ENCODE assay signal across 13 cellular contexts in genomic region chr5:34709861-34710673, GRCh38. TPM values are rescaled to one million over a fixed set of nuclear protein-coding genes. Genes with fewer than 3 reads are reported as not detected.
A peak's percentile ranks its signal among the peaks of the same experiment; 100 is the strongest.
DNase-seq lines count a peak whose midpoint lies in the region; ATAC-seq and TF ChIP-seq lines count a peak whose summit lies in the region.
"Had no signal": no experiment of that assay in that cellular context is flagged by ENCODE, and none has a peak within 500 bp of the region (broad histone marks: within the 10 kb centered on the region; RNA-seq: fewer than 3 reads in every experiment).

No MANE protein-coding gene starts in this region.

- no peaks in the 10 kb centered on the region for H4K20me1 ChIP-seq in osteoblast (ENCODE audit: insufficient read depth, low read length)

- no peak overlapping the region for H3K27ac Mint-ChIP-seq in endodermal cell
- H3K27ac Mint-ChIP-seq: activated CD4-positive, alpha-beta T cell treated with anti-CD3 and anti-CD28 coated beads for 36 hours; activated naive CD4-positive, alpha-beta T cell treated with anti-CD3 and anti-CD28 coated beads, Interleukin-2, amount 50 U/mL, for 24 hours had no signal

- ATAC-seq in RWPE2 (ENCODE audit: low read depth), result peak; percentile 54; the same call in 2 of the 3 replicates
- no peak for ATAC-seq in HG03159 (IDR thresholded peaks at IDR 0.05; ENCODE audit: unreplicated experiment)
- ATAC-seq: activated CD4-positive, alpha-beta T cell treated with anti-CD3 and anti-CD28 coated beads for 36 hours had no signal

- H3K27me3 ChIP-seq in RWPE2 (ENCODE audit: insufficient read depth, poor library complexity, severe bottlenecking) (no peaks in the 10 kb centered on the region), osteoblast (ENCODE audit: insufficient read depth, low read length) (no peaks in the 10 kb centered on the region), endodermal cell (ENCODE audit: control insufficient read depth, insufficient read depth, low read length, poor library complexity, severe bottlenecking) (no peaks in the 10 kb centered on the region)
- H3K27me3 ChIP-seq: BE2C had no signal

- peak; percentile 44 for DNase-seq in AG08396 (ENCODE audit: low spot score)
- no peak for DNase-seq in RWPE2 (ENCODE audit: low spot score)
- peak; percentile 59 for DNase-seq in fibroblast of gingiva (ENCODE audit: low read depth)
- DNase-seq in osteoblast (ENCODE audit: insufficient read length, low spot score, missing footprints), result peak; percentile 68
- DNase-seq in activated naive CD4-positive, alpha-beta T cell (lab: John Stamatoyannopoulos, UW), result no peak
- no peak for DNase-seq in endodermal cell
- no peak for DNase-seq in NCI-H748 treated with DMSO at 0.1 percent for 48 hours (lab: John Stamatoyannopoulos, UW)
- DNase-seq: activated CD4-positive, alpha-beta T cell treated with anti-CD3 and anti-CD28 coated beads for 36 hours; BE2C; NCI-H2227 treated with DMSO at 0.1 percent for 48 hours; SHP77 treated with DMSO at 0.1 percent for 48 hours had no signal

- H3K4me1 Mint-ChIP-seq in endodermal cell, result peaks cover 10% of the 10 kb centered on the region
- H3K4me1 Mint-ChIP-seq: activated CD4-positive, alpha-beta T cell treated with anti-CD3 and anti-CD28 coated beads for 36 hours; activated naive CD4-positive, alpha-beta T cell treated with anti-CD3 and anti-CD28 coated beads, Interleukin-2, amount 50 U/mL, for 24 hours had no signal

- H3K4me1 ChIP-seq in RWPE2 (ENCODE audit: insufficient read depth, poor library complexity, severe bottlenecking) (peaks cover 15% of the 10 kb centered on the region), osteoblast (ENCODE audit: insufficient read depth, low read length) (peaks cover 53% of the 10 kb centered on the region), endodermal cell (ENCODE audit: control insufficient read depth, insufficient read depth, low read length) (no peaks in the 10 kb centered on the region)
- H3K4me1 ChIP-seq: BE2C had no signal

- peak overlapping the region; percentile 6 for H3K27ac ChIP-seq in RWPE2 (ENCODE audit: poor library complexity, severe bottlenecking)
- peak overlapping the region; percentile 94 for H3K27ac ChIP-seq in osteoblast (ENCODE audit: low read depth, low read length)
- H3K27ac ChIP-seq in endodermal cell (ENCODE audit: low read depth, low read length), result no peak overlapping the region

- H3K27me3 Mint-ChIP-seq in endodermal cell (ENCODE audit: insufficient read depth), result no peaks in the 10 kb centered on the region
- H3K27me3 Mint-ChIP-seq: activated CD4-positive, alpha-beta T cell treated with anti-CD3 and anti-CD28 coated beads for 36 hours had no signal

- H3K9ac ChIP-seq in endodermal cell (ENCODE audit: extremely low read depth, low read length, poor library complexity, severe bottlenecking), result no peak overlapping the region

- H3K79me2 ChIP-seq in osteoblast (ENCODE audit: insufficient read depth, low read length), result peaks cover 70% of the 10 kb centered on the region

- no peak overlapping the region for H3K4me3 ChIP-seq in RWPE2 (ENCODE audit: severe bottlenecking)
- H3K4me3 ChIP-seq in osteoblast (ENCODE audit: insufficient read depth, low read length), result peak overlapping the region; percentile 19
- no peak overlapping the region for H3K4me3 ChIP-seq in endodermal cell (ENCODE audit: low read length)

- H3K36me3 ChIP-seq in RWPE2 (ENCODE audit: low read depth) (peaks cover 22% of the 10 kb centered on the region), osteoblast (ENCODE audit: insufficient read depth, low read length) (peaks cover 31% of the 10 kb centered on the region), endodermal cell (ENCODE audit: control insufficient read depth, insufficient read depth, low read length) (peaks cover 20% of the 10 kb centered on the region)
- H3K36me3 ChIP-seq: BE2C had no signal

- peak overlapping the region; percentile 47 for H3K4me2 ChIP-seq in osteoblast (ENCODE audit: insufficient read depth, low read length)

- H3K9me3 Mint-ChIP-seq in endodermal cell, result no peaks in the 10 kb centered on the region
- H3K9me3 Mint-ChIP-seq: activated naive CD4-positive, alpha-beta T cell treated with anti-CD3 and anti-CD28 coated beads, Interleukin-2, amount 50 U/mL, for 24 hours had no signal

- 92 to 94% methylated on average over 4 to 6 of the region's 6 CpGs for WGBS in endodermal cell (ENCODE audit: insufficient coverage in 1 of 2, insufficient read length in 1 of 2), 2 experiments

- no peak overlapping the region for H2AFZ ChIP-seq in osteoblast (ENCODE audit: low read length)

- H3K36me3 Mint-ChIP-seq in endodermal cell (ENCODE audit: low read depth), result peaks cover 12% of the 10 kb centered on the region
- H3K36me3 Mint-ChIP-seq: activated naive CD4-positive, alpha-beta T cell treated with anti-CD3 and anti-CD28 coated beads, Interleukin-2, amount 50 U/mL, for 24 hours had no signal

- H3K4me3 Mint-ChIP-seq in endodermal cell, result no peak overlapping the region
- H3K4me3 Mint-ChIP-seq: activated CD4-positive, alpha-beta T cell treated with anti-CD3 and anti-CD28 coated beads for 36 hours; activated naive CD4-positive, alpha-beta T cell treated with anti-CD3 and anti-CD28 coated beads, Interleukin-2, amount 50 U/mL, for 24 hours had no signal

- TF ChIP-seq CTCF in RWPE2 (IDR thresholded peaks at IDR 0.05; ENCODE audit: poor library complexity, severe bottlenecking), result no peak
- TF ChIP-seq CTCF in osteoblast (IDR thresholded peaks at IDR 0.05; ENCODE audit: extremely low read depth, low read depth, low read length), result no peak
- TF ChIP-seq CTCF in endodermal cell (conservative IDR thresholded peaks at IDR 0.05), result no peak

- H3K9me3 ChIP-seq in RWPE2 (ENCODE audit: severe bottlenecking) (no peaks in the 10 kb centered on the region), osteoblast (ENCODE audit: low read depth, low read length) (no peaks in the 10 kb centered on the region), endodermal cell (ENCODE audit: control insufficient read depth, low read length) (no peaks in the 10 kb centered on the region)
- H3K9me3 ChIP-seq: BE2C had no signal

RNA-seq across cellular contexts. Expression of gene RAI14, which starts 53.9 kb away (rescaled TPM):
- total RNA-seq in osteoblast (138 and 149 TPM in 2 replicates), endodermal cell (10 to 100 TPM; 66.6 to 87.5 TPM)
- 68.8 TPM for polyA plus RNA-seq in endodermal cell (2013, experiment 1 of 2)
- polyA plus RNA-seq in endodermal cell (2013, experiment 2 of 2), result 63.3 TPM

Comparison
In these comparisons a context has a peak if more than half of its experiments do, and no peak if none do; other contexts are left out.
1. DNase-seq: peak in AG08396 (single experiment), fibroblast of gingiva (single experiment) and osteoblast (single experiment); none in RWPE2 (single experiment), activated naive CD4-positive, alpha-beta T cell (0 of 4), endodermal cell (single experiment) and NCI-H748 treated with DMSO at 0.1 percent for 48 hours (single experiment).